3 cellular contexts compared by ENCODE assay signal in the genomic region with DNA sequence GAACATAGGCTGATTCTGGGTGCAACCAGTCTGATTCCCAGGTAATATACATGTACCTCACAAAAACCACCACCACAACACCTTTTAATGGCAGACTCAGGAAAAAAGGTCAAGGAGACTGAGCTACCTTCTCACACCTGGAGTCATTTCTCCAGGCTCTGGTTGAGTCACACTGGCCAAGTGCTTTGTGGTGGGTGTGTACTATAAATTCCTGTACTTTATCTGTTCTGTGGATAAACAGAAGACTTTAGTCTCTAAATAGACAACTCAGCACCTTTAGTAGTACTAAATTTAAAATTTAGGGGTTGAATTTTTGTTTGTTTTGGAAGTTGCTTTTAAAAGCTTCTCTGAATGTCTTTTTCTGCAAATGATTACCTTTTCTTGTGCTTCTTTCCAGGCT.
TF ChIP-seq lines count a peak whose summit lies in the region.

No MANE protein-coding gene starts in this region.

TF ChIP-seq in liver, 16 proteins besides CTCF, POLR2A, EP300 and RAD21:
- TF ChIP-seq TAF1 (conservative IDR thresholded peaks at IDR 0.05) (no peak), JUND (IDR thresholded peaks at IDR 0.05) (peak in 1 of 2 donors; percentile 40), GABPA (IDR thresholded peaks at IDR 0.05 in 1 of 2, conservative IDR thresholded peaks at IDR 0.05 in 1 of 2) (no peak), FOXA2 (IDR thresholded peaks at IDR 0.05) (peak; percentile 14), HNF4G (IDR thresholded peaks at IDR 0.05) (no peak), SP1 (IDR thresholded peaks at IDR 0.05) (no peak), EGR1 (IDR thresholded peaks at IDR 0.05; ENCODE audit: low read depth in 2 of 2) (no peak), NR2F2 (IDR thresholded peaks at IDR 0.05) (no peak), YY1 (IDR thresholded peaks at IDR 0.05) (no peak), HNF4A (conservative IDR thresholded peaks at IDR 0.05) (peak; percentile 33 to 59), RXRA (IDR thresholded peaks at IDR 0.05) (peak in 1 of 2 donors; percentile 32), FOXA1 (IDR thresholded peaks at IDR 0.05) (no peak)
- TF ChIP-seq, protein P1, sequence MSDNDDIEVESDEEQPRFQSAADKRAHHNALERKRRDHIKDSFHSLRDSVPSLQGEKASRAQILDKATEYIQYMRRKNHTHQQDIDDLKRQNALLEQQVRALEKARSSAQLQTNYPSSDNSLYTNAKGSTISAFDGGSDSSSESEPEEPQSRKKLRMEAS (IDR thresholded peaks at IDR 0.05) = peak; percentile 7
- TF ChIP-seq, protein P2, sequence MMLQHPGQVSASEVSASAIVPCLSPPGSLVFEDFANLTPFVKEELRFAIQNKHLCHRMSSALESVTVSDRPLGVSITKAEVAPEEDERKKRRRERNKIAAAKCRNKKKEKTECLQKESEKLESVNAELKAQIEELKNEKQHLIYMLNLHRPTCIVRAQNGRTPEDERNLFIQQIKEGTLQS (IDR thresholded peaks at IDR 0.05) = no peak
- TF ChIP-seq, protein P3, sequence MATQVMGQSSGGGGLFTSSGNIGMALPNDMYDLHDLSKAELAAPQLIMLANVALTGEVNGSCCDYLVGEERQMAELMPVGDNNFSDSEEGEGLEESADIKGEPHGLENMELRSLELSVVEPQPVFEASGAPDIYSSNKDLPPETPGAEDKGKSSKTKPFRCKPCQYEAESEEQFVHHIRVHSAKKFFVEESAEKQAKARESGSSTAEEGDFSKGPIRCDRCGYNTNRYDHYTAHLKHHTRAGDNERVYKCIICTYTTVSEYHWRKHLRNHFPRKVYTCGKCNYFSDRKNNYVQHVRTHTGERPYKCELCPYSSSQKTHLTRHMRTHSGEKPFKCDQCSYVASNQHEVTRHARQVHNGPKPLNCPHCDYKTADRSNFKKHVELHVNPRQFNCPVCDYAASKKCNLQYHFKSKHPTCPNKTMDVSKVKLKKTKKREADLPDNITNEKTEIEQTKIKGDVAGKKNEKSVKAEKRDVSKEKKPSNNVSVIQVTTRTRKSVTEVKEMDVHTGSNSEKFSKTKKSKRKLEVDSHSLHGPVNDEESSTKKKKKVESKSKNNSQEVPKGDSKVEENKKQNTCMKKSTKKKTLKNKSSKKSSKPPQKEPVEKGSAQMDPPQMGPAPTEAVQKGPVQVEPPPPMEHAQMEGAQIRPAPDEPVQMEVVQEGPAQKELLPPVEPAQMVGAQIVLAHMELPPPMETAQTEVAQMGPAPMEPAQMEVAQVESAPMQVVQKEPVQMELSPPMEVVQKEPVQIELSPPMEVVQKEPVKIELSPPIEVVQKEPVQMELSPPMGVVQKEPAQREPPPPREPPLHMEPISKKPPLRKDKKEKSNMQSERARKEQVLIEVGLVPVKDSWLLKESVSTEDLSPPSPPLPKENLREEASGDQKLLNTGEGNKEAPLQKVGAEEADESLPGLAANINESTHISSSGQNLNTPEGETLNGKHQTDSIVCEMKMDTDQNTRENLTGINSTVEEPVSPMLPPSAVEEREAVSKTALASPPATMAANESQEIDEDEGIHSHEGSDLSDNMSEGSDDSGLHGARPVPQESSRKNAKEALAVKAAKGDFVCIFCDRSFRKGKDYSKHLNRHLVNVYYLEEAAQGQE (IDR thresholded peaks at IDR 0.05) = no peak
- TF ChIP-seq, protein P4, sequence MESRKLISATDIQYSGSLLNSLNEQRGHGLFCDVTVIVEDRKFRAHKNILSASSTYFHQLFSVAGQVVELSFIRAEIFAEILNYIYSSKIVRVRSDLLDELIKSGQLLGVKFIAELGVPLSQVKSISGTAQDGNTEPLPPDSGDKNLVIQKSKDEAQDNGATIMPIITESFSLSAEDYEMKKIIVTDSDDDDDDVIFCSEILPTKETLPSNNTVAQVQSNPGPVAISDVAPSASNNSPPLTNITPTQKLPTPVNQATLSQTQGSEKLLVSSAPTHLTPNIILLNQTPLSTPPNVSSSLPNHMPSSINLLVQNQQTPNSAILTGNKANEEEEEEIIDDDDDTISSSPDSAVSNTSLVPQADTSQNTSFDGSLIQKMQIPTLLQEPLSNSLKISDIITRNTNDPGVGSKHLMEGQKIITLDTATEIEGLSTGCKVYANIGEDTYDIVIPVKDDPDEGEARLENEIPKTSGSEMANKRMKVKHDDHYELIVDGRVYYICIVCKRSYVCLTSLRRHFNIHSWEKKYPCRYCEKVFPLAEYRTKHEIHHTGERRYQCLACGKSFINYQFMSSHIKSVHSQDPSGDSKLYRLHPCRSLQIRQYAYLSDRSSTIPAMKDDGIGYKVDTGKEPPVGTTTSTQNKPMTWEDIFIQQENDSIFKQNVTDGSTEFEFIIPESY (IDR thresholded peaks at IDR 0.05) = no peak

TF ChIP-seq in HepG2, 621 proteins besides CTCF, POLR2A, EP300 and RAD21:
- no peak for TF ChIP-seq PTBP1 (IDR thresholded peaks at IDR 0.05; ENCODE audit: low read depth, low read length, poor library complexity, severe bottlenecking)
- TF ChIP-seq XRCC5 (optimal IDR thresholded peaks at IDR 0.05; ENCODE audit: low read length) = no peak
- TF ChIP-seq, protein P5, sequence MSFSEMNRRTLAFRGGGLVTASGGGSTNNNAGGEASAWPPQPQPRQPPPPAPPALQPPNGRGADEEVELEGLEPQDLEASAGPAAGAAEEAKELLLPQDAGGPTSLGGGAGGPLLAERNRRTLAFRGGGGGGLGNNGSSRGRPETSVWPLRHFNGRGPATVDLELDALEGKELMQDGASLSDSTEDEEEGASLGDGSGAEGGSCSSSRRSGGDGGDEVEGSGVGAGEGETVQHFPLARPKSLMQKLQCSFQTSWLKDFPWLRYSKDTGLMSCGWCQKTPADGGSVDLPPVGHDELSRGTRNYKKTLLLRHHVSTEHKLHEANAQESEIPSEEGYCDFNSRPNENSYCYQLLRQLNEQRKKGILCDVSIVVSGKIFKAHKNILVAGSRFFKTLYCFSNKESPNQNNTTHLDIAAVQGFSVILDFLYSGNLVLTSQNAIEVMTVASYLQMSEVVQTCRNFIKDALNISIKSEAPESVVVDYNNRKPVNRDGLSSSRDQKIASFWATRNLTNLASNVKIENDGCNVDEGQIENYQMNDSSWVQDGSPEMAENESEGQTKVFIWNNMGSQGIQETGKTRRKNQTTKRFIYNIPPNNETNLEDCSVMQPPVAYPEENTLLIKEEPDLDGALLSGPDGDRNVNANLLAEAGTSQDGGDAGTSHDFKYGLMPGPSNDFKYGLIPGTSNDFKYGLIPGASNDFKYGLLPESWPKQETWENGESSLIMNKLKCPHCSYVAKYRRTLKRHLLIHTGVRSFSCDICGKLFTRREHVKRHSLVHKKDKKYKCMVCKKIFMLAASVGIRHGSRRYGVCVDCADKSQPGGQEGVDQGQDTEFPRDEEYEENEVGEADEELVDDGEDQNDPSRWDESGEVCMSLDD (CRISPR knock-in tag; IDR thresholded peaks at IDR 0.05; ENCODE audit: borderline replicate concordance) = no peak
- TF ChIP-seq ZNF558 (CRISPR knock-in tag; IDR thresholded peaks at IDR 0.05; ENCODE audit: borderline replicate concordance) = no peak
- no peak for TF ChIP-seq IKZF1 (IDR thresholded peaks at IDR 0.05)
- no peak for TF ChIP-seq ZNF746 (CRISPR knock-in tag; IDR thresholded peaks at IDR 0.05)
- TF ChIP-seq FOXM1 (CRISPR knock-in tag; IDR thresholded peaks at IDR 0.05) = no peak
- no peak for TF ChIP-seq FOSL2 (CRISPR knock-in tag; IDR thresholded peaks at IDR 0.05)
- TF ChIP-seq, protein P6, sequence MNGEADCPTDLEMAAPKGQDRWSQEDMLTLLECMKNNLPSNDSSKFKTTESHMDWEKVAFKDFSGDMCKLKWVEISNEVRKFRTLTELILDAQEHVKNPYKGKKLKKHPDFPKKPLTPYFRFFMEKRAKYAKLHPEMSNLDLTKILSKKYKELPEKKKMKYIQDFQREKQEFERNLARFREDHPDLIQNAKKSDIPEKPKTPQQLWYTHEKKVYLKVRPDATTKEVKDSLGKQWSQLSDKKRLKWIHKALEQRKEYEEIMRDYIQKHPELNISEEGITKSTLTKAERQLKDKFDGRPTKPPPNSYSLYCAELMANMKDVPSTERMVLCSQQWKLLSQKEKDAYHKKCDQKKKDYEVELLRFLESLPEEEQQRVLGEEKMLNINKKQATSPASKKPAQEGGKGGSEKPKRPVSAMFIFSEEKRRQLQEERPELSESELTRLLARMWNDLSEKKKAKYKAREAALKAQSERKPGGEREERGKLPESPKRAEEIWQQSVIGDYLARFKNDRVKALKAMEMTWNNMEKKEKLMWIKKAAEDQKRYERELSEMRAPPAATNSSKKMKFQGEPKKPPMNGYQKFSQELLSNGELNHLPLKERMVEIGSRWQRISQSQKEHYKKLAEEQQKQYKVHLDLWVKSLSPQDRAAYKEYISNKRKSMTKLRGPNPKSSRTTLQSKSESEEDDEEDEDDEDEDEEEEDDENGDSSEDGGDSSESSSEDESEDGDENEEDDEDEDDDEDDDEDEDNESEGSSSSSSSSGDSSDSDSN (CRISPR knock-in tag; IDR thresholded peaks at IDR 0.05) = no peak
- TF ChIP-seq MED13 (CRISPR knock-in tag; IDR thresholded peaks at IDR 0.05) = no peak
- TF ChIP-seq, protein P7, sequence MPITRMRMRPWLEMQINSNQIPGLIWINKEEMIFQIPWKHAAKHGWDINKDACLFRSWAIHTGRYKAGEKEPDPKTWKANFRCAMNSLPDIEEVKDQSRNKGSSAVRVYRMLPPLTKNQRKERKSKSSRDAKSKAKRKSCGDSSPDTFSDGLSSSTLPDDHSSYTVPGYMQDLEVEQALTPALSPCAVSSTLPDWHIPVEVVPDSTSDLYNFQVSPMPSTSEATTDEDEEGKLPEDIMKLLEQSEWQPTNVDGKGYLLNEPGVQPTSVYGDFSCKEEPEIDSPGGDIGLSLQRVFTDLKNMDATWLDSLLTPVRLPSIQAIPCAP (CRISPR knock-in tag; IDR thresholded peaks at IDR 0.05; ENCODE audit: low read depth) = no peak
- no peak for TF ChIP-seq ZNF768 (CRISPR knock-in tag; IDR thresholded peaks at IDR 0.05)
- no peak for TF ChIP-seq REL (CRISPR knock-in tag; conservative IDR thresholded peaks at IDR 0.05)
- no peak for TF ChIP-seq PRMT3 (CRISPR knock-in tag; IDR thresholded peaks at IDR 0.05; ENCODE audit: borderline replicate concordance, low read depth)
- TF ChIP-seq ZFP36L2 (CRISPR knock-in tag; IDR thresholded peaks at IDR 0.05) = no peak
- no peak for TF ChIP-seq ZNF446 (CRISPR knock-in tag; IDR thresholded peaks at IDR 0.05)

TF ChIP-seq in K562, 482 proteins besides CTCF, POLR2A, EP300 and RAD21:
- TF ChIP-seq C11orf30 (IDR thresholded peaks at IDR 0.05; ENCODE audit: low read depth) = 0 out of 2 replicates have a peak, but pooled peaks have one; percentile 19
- TF ChIP-seq ZNF316 (IDR thresholded peaks at IDR 0.05) = peak; percentile 65
- no peak for TF ChIP-seq ILK (tag; IDR thresholded peaks at IDR 0.05; ENCODE audit: borderline replicate concordance, low read depth)
